In genomic region chrX:16786139-16786790, GRCh38 we compare ENCODE assay signal across 8 cellular contexts. TPM values are rescaled to one million over a fixed set of nuclear protein-coding genes. Genes with fewer than 3 reads are reported as not detected.
DNase-seq lines count a peak whose midpoint lies in the region; ATAC-seq, FAIRE-seq and TF ChIP-seq lines count a peak whose summit lies in the region.

Gene TXLNG, plus strand, starts transcription at chrX:16786466. Its CDS starts 22 bp downstream, at chrX:16786488.

- no peaks in the 10 kb centered on the region for H3K9me3 Mint-ChIP-seq in WTC11

- no peaks in the 10 kb centered on the region for H3K9me3 ChIP-seq in AG04450 (ENCODE audit: control insufficient read depth, insufficient read depth, low read length)
- H3K9me3 ChIP-seq in small intestine (ENCODE audit: control insufficient read depth, low read depth): no peaks in the 10 kb centered on the region

- H3K4me3 ChIP-seq in AG04450 (ENCODE audit: low read depth, low read length) (peak within 1 kb of the TSS; percentile 75), cardiac fibroblast (replicated peaks in 1 of 2; ENCODE audit: low read depth in 2 of 2, low read length in 2 of 2) (peak within 1 kb of the TSS; percentile 66 to 77), small intestine (ENCODE audit: low read depth in 1 of 2, low read length in 2 of 2) (peak within 1 kb of the TSS; percentile 57 to 79)

- H3K4me1 ChIP-seq in small intestine (ENCODE audit: control insufficient read depth in 2 of 2, insufficient read depth in 1 of 2, low read depth in 1 of 2, low read length in 1 of 2): no peaks in the 10 kb centered on the region

- H3K36me3 Mint-ChIP-seq in WTC11: peaks cover 8% of the 10 kb centered on the region; the same call in 1 of the 2 replicates

- 0 to 2% (median 2%) methylated on average over 13 to 59 of the region's 59 CpGs for WGBS in small intestine, 3 donors

- DNase-seq in AG04450 (ENCODE audit: low read depth, low spot score): peak; percentile 96
- peak; percentile 90 for DNase-seq in NCI-H226
- DNase-seq in WTC11 (ENCODE audit: low spot score): peak; percentile 95
- DNase-seq in cardiac fibroblast (ENCODE audit: low read depth in 2 of 2): peak; percentile 98 to 99
- peak; percentile 87 for DNase-seq in iPS-NIHi11 (ENCODE audit: low spot score)
- peak; percentile 97 for DNase-seq in small intestine

- CTCF ChIA-PET in AG04450 (lab: Charles Lee) (no interaction called here), WTC11 (lab: Charles Lee) (no interaction called here)

- no peaks in the 10 kb centered on the region for H3K36me3 ChIP-seq in small intestine (ENCODE audit: control insufficient read depth in 2 of 2, insufficient read depth in 2 of 2, low read length in 2 of 2)

- FAIRE-seq in small intestine (lab: Jason Lieb, UNC): peak; percentile 88

- no peak for TF ChIP-seq CTCF in AG04450 (IDR thresholded peaks at IDR 0.05; ENCODE audit: low read depth, low read length)
- TF ChIP-seq CTCF in WTC11 (IDR thresholded peaks at IDR 0.05): no peak
- TF ChIP-seq CTCF in cardiac fibroblast (IDR thresholded peaks at IDR 0.05; ENCODE audit: low read depth, low read length): no peak

- peak within 1 kb of the TSS; percentile 96 for H3K4me3 Mint-ChIP-seq in WTC11

- H3K27me3 ChIP-seq in AG04450 (ENCODE audit: control insufficient read depth, insufficient read depth, low read length) (no peaks in the 10 kb centered on the region), small intestine (ENCODE audit: control insufficient read depth in 2 of 2, insufficient read depth in 2 of 2, low read length in 2 of 2) (no peaks in the 10 kb centered on the region)

- ATAC-seq in GM18909 (IDR thresholded peaks at IDR 0.05; ENCODE audit: poor library complexity, unreplicated experiment) (peak; percentile 99), HG03175 (IDR thresholded peaks at IDR 0.05; ENCODE audit: unreplicated experiment) (peak; percentile 99), WTC11 (peak; percentile 99)

- H3K4me1 Mint-ChIP-seq in WTC11: peaks cover 8% of the 10 kb centered on the region

- H3K27ac ChIP-seq in AG04450 (ENCODE audit: low read depth, low read length): peak within 1 kb of the TSS; percentile 47
- peak within 1 kb of the TSS; percentile 75 to 98 for H3K27ac ChIP-seq in small intestine (ENCODE audit: low read depth in 1 of 2, low read length in 1 of 2)

- peak within 1 kb of the TSS; percentile 97 for H3K27ac Mint-ChIP-seq in WTC11

- POLR2A ChIA-PET in AG04450 (lab: Yijun Ruan, JAX): no interaction called here
- POLR2A ChIA-PET in WTC11 (lab: Charles Lee): interaction anchor here (1.0 kb wide), 1 partner anchor 67 kb away, joined by 4 read pairs; the partner anchor contains the start of gene SYAP1

- H3K27me3 Mint-ChIP-seq in WTC11 (ENCODE audit: low read depth): no peaks in the 10 kb centered on the region

TF ChIP-seq in WTC11, 78 proteins besides CTCF, POLR2A, EP300 and RAD21:
- TF ChIP-seq MAX (CRISPR knock-in tag; IDR thresholded peaks at IDR 0.05): peak; percentile 51
- no peak for TF ChIP-seq MXD4 (CRISPR knock-in tag; IDR thresholded peaks at IDR 0.05; ENCODE audit: borderline replicate concordance)
- peak; percentile 94 for TF ChIP-seq USF2 (CRISPR knock-in tag; IDR thresholded peaks at IDR 0.05)
- no peak for TF ChIP-seq AFF4 (CRISPR knock-in tag; IDR thresholded peaks at IDR 0.05; ENCODE audit: borderline replicate concordance)
- no peak for TF ChIP-seq NR1H2 (CRISPR knock-in tag; IDR thresholded peaks at IDR 0.05)
- TF ChIP-seq NFYB (CRISPR knock-in tag; conservative IDR thresholded peaks at IDR 0.05; ENCODE audit: low read depth): peak; percentile 48; the same call in 1 of the 2 replicates
- peak; percentile 69 for TF ChIP-seq FOXK1 (CRISPR knock-in tag; IDR thresholded peaks at IDR 0.05)
- TF ChIP-seq MLX (CRISPR knock-in tag; IDR thresholded peaks at IDR 0.05): no peak
- peak; percentile 93 for TF ChIP-seq USF1 (CRISPR knock-in tag; IDR thresholded peaks at IDR 0.05)
- TF ChIP-seq CREM (CRISPR knock-in tag; IDR thresholded peaks at IDR 0.05): peak; percentile 63; the same call in 1 of the 2 replicates
- TF ChIP-seq ZNF396 (CRISPR knock-in tag; IDR thresholded peaks at IDR 0.05; ENCODE audit: borderline replicate concordance): no peak
- TF ChIP-seq ZNF671 (CRISPR knock-in tag; IDR thresholded peaks at IDR 0.05): no peak
- TF ChIP-seq CDX4 (CRISPR knock-in tag; IDR thresholded peaks at IDR 0.05; ENCODE audit: borderline replicate concordance): no peak
- TF ChIP-seq SP1 (CRISPR knock-in tag; conservative IDR thresholded peaks at IDR 0.05): peak; percentile 71

RNA-seq across cellular contexts. Expression of gene TXLNG, which starts in this region (rescaled TPM):
- polyA plus RNA-seq in AG04450 (2011; rRNA removed) (10.0 and 15.4 TPM in 2 replicates), small intestine (1 to 10 TPM; 5.4 to 9.6 (median 8.9) TPM)
- polyA minus RNA-seq in AG04450 (2011; rRNA and poly(A)+ RNA removed): 3.9 and 6.7 TPM in 2 replicates
- 30.0 to 31.6 TPM (median 31.1 TPM) in 3 replicates for total RNA-seq in WTC11 (2021)

Comparison
In these comparisons a context has a peak if more than half of its experiments do, and no peak if none do; other contexts are left out.
1. Peak in every context shown above with its lines: DNase-seq, ATAC-seq, H3K4me3 ChIP-seq and H3K27ac ChIP-seq.